In the genomic region with DNA sequence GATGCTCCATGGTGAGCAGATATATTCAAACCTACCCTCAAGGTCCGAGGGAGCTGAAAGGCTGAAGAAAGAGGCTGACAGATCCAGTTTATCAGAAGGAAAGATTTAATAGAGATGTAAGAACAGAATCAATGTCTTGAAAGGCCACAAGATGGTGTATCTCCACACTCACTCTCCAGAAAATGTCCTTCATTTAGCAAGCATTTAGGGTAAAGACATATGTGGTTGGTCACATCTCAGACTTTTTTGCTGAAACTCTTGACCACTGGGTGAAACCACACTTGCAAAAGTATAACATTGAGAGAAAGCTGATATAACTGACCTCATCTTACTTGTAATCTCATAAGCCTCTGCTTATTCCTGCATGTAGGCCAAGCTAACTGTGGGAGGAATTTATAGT, we compare ENCODE assay signal across 2 cellular contexts.
TF ChIP-seq lines count a peak whose summit lies in the region.

No MANE protein-coding gene starts in this region.

TF ChIP-seq in GM23338, 12 proteins besides CTCF, POLR2A, EP300 and RAD21 (continues in another document):
- TF ChIP-seq POLR2AphosphoS5 (IDR thresholded peaks at IDR 0.05; ENCODE audit: low read depth), result no peak
- TF ChIP-seq ZNF114 (CRISPR knock-in tag; IDR thresholded peaks at IDR 0.05), result no peak
- no peak for TF ChIP-seq STAT1 (IDR thresholded peaks at IDR 0.05; ENCODE audit: unreplicated experiment)
- no peak for TF ChIP-seq JUNB (IDR thresholded peaks at IDR 0.05; ENCODE audit: unreplicated experiment)
- no peak for TF ChIP-seq CREB1 (CRISPR knock-in tag; IDR thresholded peaks at IDR 0.05; ENCODE audit: low read depth)
- TF ChIP-seq, protein P1, sequence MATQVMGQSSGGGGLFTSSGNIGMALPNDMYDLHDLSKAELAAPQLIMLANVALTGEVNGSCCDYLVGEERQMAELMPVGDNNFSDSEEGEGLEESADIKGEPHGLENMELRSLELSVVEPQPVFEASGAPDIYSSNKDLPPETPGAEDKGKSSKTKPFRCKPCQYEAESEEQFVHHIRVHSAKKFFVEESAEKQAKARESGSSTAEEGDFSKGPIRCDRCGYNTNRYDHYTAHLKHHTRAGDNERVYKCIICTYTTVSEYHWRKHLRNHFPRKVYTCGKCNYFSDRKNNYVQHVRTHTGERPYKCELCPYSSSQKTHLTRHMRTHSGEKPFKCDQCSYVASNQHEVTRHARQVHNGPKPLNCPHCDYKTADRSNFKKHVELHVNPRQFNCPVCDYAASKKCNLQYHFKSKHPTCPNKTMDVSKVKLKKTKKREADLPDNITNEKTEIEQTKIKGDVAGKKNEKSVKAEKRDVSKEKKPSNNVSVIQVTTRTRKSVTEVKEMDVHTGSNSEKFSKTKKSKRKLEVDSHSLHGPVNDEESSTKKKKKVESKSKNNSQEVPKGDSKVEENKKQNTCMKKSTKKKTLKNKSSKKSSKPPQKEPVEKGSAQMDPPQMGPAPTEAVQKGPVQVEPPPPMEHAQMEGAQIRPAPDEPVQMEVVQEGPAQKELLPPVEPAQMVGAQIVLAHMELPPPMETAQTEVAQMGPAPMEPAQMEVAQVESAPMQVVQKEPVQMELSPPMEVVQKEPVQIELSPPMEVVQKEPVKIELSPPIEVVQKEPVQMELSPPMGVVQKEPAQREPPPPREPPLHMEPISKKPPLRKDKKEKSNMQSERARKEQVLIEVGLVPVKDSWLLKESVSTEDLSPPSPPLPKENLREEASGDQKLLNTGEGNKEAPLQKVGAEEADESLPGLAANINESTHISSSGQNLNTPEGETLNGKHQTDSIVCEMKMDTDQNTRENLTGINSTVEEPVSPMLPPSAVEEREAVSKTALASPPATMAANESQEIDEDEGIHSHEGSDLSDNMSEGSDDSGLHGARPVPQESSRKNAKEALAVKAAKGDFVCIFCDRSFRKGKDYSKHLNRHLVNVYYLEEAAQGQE (IDR thresholded peaks at IDR 0.05; ENCODE audit: unreplicated experiment), result no peak
- TF ChIP-seq NANOG (IDR thresholded peaks at IDR 0.05; ENCODE audit: borderline replicate concordance), result no peak
- no peak for TF ChIP-seq EZH2 (IDR thresholded peaks at IDR 0.05; ENCODE audit: low read depth, unreplicated experiment)
- no peak for TF ChIP-seq EZH2phosphoT487 (IDR thresholded peaks at IDR 0.05; ENCODE audit: unreplicated experiment)
- no peak for TF ChIP-seq ZNF331 (CRISPR knock-in tag; IDR thresholded peaks at IDR 0.05; ENCODE audit: low read depth)
- TF ChIP-seq, protein P2, sequence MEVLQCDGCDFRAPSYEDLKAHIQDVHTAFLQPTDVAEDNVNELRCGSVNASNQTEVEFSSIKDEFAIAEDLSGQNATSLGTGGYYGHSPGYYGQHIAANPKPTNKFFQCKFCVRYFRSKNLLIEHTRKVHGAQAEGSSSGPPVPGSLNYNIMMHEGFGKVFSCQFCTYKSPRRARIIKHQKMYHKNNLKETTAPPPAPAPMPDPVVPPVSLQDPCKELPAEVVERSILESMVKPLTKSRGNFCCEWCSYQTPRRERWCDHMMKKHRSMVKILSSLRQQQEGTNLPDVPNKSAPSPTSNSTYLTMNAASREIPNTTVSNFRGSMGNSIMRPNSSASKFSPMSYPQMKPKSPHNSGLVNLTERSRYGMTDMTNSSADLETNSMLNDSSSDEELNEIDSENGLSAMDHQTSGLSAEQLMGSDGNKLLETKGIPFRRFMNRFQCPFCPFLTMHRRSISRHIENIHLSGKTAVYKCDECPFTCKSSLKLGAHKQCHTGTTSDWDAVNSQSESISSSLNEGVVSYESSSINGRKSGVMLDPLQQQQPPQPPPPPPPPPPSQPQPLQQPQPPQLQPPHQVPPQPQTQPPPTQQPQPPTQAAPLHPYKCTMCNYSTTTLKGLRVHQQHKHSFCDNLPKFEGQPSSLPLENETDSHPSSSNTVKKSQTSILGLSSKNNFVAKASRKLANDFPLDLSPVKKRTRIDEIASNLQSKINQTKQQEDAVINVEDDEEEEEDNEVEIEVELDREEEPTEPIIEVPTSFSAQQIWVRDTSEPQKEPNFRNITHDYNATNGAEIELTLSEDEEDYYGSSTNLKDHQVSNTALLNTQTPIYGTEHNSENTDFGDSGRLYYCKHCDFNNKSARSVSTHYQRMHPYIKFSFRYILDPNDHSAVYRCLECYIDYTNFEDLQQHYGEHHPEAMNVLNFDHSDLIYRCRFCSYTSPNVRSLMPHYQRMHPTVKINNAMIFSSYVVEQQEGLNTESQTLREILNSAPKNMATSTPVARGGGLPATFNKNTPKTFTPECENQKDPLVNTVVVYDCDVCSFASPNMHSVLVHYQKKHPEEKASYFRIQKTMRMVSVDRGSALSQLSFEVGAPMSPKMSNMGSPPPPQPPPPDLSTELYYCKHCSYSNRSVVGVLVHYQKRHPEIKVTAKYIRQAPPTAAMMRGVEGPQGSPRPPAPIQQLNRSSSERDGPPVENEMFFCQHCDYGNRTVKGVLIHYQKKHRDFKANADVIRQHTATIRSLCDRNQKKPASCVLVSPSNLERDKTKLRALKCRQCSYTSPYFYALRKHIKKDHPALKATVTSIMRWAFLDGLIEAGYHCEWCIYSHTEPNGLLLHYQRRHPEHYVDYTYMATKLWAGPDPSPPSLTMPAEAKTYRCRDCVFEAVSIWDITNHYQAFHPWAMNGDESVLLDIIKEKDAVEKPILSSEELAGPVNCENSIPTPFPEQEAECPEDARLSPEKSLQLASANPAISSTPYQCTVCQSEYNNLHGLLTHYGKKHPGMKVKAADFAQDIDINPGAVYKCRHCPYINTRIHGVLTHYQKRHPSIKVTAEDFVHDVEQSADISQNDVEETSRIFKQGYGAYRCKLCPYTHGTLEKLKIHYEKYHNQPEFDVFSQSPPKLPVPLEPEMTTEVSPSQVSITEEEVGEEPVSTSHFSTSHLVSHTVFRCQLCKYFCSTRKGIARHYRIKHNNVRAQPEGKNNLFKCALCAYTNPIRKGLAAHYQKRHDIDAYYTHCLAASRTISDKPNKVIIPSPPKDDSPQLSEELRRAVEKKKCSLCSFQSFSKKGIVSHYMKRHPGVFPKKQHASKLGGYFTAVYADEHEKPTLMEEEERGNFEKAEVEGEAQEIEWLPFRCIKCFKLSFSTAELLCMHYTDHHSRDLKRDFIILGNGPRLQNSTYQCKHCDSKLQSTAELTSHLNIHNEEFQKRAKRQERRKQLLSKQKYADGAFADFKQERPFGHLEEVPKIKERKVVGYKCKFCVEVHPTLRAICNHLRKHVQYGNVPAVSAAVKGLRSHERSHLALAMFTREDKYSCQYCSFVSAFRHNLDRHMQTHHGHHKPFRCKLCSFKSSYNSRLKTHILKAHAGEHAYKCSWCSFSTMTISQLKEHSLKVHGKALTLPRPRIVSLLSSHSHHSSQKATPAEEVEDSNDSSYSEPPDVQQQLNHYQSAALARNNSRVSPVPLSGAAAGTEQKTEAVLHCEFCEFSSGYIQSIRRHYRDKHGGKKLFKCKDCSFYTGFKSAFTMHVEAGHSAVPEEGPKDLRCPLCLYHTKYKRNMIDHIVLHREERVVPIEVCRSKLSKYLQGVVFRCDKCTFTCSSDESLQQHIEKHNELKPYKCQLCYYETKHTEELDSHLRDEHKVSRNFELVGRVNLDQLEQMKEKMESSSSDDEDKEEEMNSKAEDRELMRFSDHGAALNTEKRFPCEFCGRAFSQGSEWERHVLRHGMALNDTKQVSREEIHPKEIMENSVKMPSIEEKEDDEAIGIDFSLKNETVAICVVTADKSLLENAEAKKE (CRISPR knock-in tag; IDR thresholded peaks at IDR 0.05), result no peak

TF ChIP-seq in neural cell, 6 proteins besides CTCF, POLR2A, EP300 and RAD21:
- TF ChIP-seq, protein P1 (IDR thresholded peaks at IDR 0.05; ENCODE audit: borderline replicate concordance), result no peak
- TF ChIP-seq POLR2AphosphoS5 (IDR thresholded peaks at IDR 0.05) (no peak), SMC3 (conservative IDR thresholded peaks at IDR 0.05; ENCODE audit: poor library complexity) (no peak), EZH2 (IDR thresholded peaks at IDR 0.05; ENCODE audit: borderline replicate concordance, insufficient read depth, low read length, poor library complexity, severe bottlenecking) (no peak), MXI1 (conservative IDR thresholded peaks at IDR 0.05; ENCODE audit: poor library complexity, severe bottlenecking) (no peak), TAF1 (IDR thresholded peaks at IDR 0.05; ENCODE audit: low read depth) (no peak)
TF ChIP-seq in neural cell: peak in this region for 0.
